Comparison of ENCODE assay signal across 8 cellular contexts in genomic region chr1:16013220-16013907, GRCh38. TPM values are rescaled to one million over a fixed set of nuclear protein-coding genes. Genes with fewer than 3 reads are reported as not detected.
DNase-seq lines count a peak whose midpoint lies in the region; ATAC-seq and TF ChIP-seq lines count a peak whose summit lies in the region.

No MANE protein-coding gene starts in this region.

- H3K4me1 ChIP-seq in heart right ventricle: peaks cover 10 to 51% (median 34%) of the 10 kb centered on the region in 9 donors

- DNase-seq in GM12865 (ENCODE audit: low read depth) (peak; percentile 26), NCI-H2171 treated with DMSO at 0.1 percent for 48 hours (lab: John Stamatoyannopoulos, UW) (peak; percentile 30), heart right ventricle (peak; percentile 77 to 81), sciatic nerve (ENCODE audit: low spot score) (peak; percentile 77), cerebellar cortex (ENCODE audit: low spot score) (no peak)
- peak; percentile 83 for DNase-seq in activated effector memory CD4-positive, alpha-beta T cell treated with anti-CD3 and anti-CD28 coated beads, Interleukin-2, amount 50 U/mL, for 16 hours

- TF ChIP-seq CTCF in GM12865 (IDR thresholded peaks at IDR 0.05; ENCODE audit: insufficient read depth, low read depth, low read length, missing control alignments) (no peak), heart right ventricle (IDR thresholded peaks at IDR 0.05) (no peak)

- 12 to 15% methylated on average over 25 to 27 of the region's 28 CpGs for WGBS in heart right ventricle, 2 donors

- no peaks in the 10 kb centered on the region for H3K27me3 ChIP-seq in heart right ventricle

- peak; percentile 22 to 60 (median 42) for ATAC-seq in heart right ventricle
- ATAC-seq in sciatic nerve: peak; percentile 54
- no peak for ATAC-seq in GM18868 (IDR thresholded peaks at IDR 0.05; ENCODE audit: unreplicated experiment)
- ATAC-seq in HG02870 (IDR thresholded peaks at IDR 0.05; ENCODE audit: unreplicated experiment): no peak

- intact Hi-C loops in heart right ventricle (cut with DNase I) (no loop called here), sciatic nerve (cut with DNase I) (no loop called here)

- H3K36me3 ChIP-seq in heart right ventricle: peaks cover 0 to 17% (median 0%) of the 10 kb centered on the region in 9 donors

- no peaks in the 10 kb centered on the region for H3K9me3 ChIP-seq in heart right ventricle

- peak overlapping the region; percentile 49 for H3K4me3 ChIP-seq in GM12865 (ENCODE audit: low read depth, low read length)
- peak overlapping the region in 8 of 10 donors; percentile 12 to 73 (median 43) for H3K4me3 ChIP-seq in heart right ventricle

- H3K27ac ChIP-seq in heart right ventricle: peak overlapping the region; percentile 86 to 99 (median 96)

RNA-seq across cellular contexts. Expression of gene HSPB7, which starts 4.5 kb away (rescaled TPM):
- total RNA-seq in heart right ventricle (1,000 to 10,000 TPM; 4,333 to 6,303 (median 4,923) TPM), sciatic nerve (10.7 TPM)
- 1,000 to 10,000 TPM; 5,521 to 6,425 TPM for polyA plus RNA-seq in heart right ventricle

RNA-seq across cellular contexts. Expression of gene CLCNKA, which starts 8.5 kb away (rescaled TPM):
- 1 to 10 TPM in 1 of 10 donors, under 1 TPM in 8, not detected in 1; 0.19 to 1.0 (median 0.33) TPM for total RNA-seq in heart right ventricle
- under 1 TPM; 0.52 to 0.73 TPM for polyA plus RNA-seq in heart right ventricle
- 0.13 TPM for total RNA-seq in sciatic nerve

RNA-seq across cellular contexts. Expression of gene SRARP, which starts 9.3 kb away (rescaled TPM):
- total RNA-seq in heart right ventricle: under 1 TPM in 5 of 10 donors, not detected in 5; 0.15 to 0.79 (median 0.28) TPM
- polyA plus RNA-seq in heart right ventricle: under 1 TPM; 0.35 to 0.95 TPM
- total RNA-seq in sciatic nerve: 0.18 TPM

RNA-seq across cellular contexts. Expression of gene CLCNKB, which starts 30.2 kb away (rescaled TPM):
- 1 to 10 TPM; 1.2 to 3.4 (median 2.0) TPM for total RNA-seq in heart right ventricle
- polyA plus RNA-seq in heart right ventricle: 1 to 10 TPM in 1 of 2 donors, under 1 TPM in 1; 0.57 to 2.1 TPM
- total RNA-seq in sciatic nerve: 1.4 TPM

RNA-seq across cellular contexts. Expression of gene ZBTB17, which starts 37.5 kb away (rescaled TPM):
- total RNA-seq in heart right ventricle: 10 to 100 TPM; 16.4 to 25.0 (median 20.4) TPM
- polyA plus RNA-seq in heart right ventricle: 10 to 100 TPM; 27.3 to 54.9 TPM
- 37.7 TPM for total RNA-seq in sciatic nerve

Comparison
In these comparisons a context has a peak if more than half of its experiments do, and no peak if none do; other contexts are left out.
1. ATAC-seq: peak in heart right ventricle (8 of 8) and sciatic nerve (single experiment); none in GM18868 (single experiment) and HG02870 (single experiment).
2. RNA of gene HSPB7, which starts 4.5 kb away (total RNA-seq): 4,333 to 6,303 TPM in heart right ventricle; 10.7 TPM in sciatic nerve (single experiment); every median in the first group is over 100 times any median in the second.